20 cellular contexts compared by ENCODE assay signal in genomic region chr17:40017422-40018080, GRCh38. TPM values are rescaled to one million over a fixed set of nuclear protein-coding genes. Genes with fewer than 3 reads are reported as not detected.
DNase-seq lines count a peak whose midpoint lies in the region; ATAC-seq, FAIRE-seq and TF ChIP-seq lines count a peak whose summit lies in the region.
"Had no signal": no experiment of that assay in that cellular context is flagged by ENCODE, and none has a peak within 500 bp of the region (broad histone marks: within the 10 kb centered on the region; RNA-seq: fewer than 3 reads in every experiment).

No MANE protein-coding gene starts in this region.

- no peak for FAIRE-seq in small intestine (lab: Jason Lieb, UNC)
- FAIRE-seq: A204.1, GM19239, islet of Langerhans had no signal

- H3K36me3 Mint-ChIP-seq in activated CD4-positive, alpha-beta T cell treated with anti-CD3 and anti-CD28 coated beads for 36 hours (ENCODE audit: low read depth) = peaks cover 15% of the 10 kb centered on the region

- whole genome bisulfite sequencing in ovary, 3 donors = 17 to 23% (median 22%) methylated on average over 15 of the region's 15 CpGs
- WGBS in small intestine, 3 donors = 56 to 59% (median 58%) methylated on average over 15 of the region's 15 CpGs

- H3K27me3 ChIP-seq in right atrium auricular region (no peaks in the 10 kb centered on the region), cardiac muscle cell (no peaks in the 10 kb centered on the region), ovary (no peaks in the 10 kb centered on the region), vagina (no peaks in the 10 kb centered on the region), small intestine (ENCODE audit: control insufficient read depth in 2 of 2, insufficient read depth in 2 of 2, low read length in 2 of 2) (no peaks in the 10 kb centered on the region)

- H3K4me3 ChIP-seq in right atrium auricular region (no peak overlapping the region), cardiac muscle cell (no peak overlapping the region), ovary (no peak overlapping the region), vagina (no peak overlapping the region), small intestine (ENCODE audit: low read depth in 1 of 2, low read length in 2 of 2) (no peak overlapping the region)

- TF ChIP-seq EP300 in ovary (IDR thresholded peaks at IDR 0.05) = no peak

- CTCF ChIA-PET in activated CD4-positive, alpha-beta T cell treated with anti-CD3 and anti-CD28 coated beads for 36 hours (lab: Charles Lee) = interaction anchor here (0.6 to 1.1 kb wide), 2 partner anchors 10 to 602 kb away, joined by 3 read pairs; no protein-coding TSS in a partner anchor

- no peak for TF ChIP-seq CTCF in right atrium auricular region (IDR thresholded peaks at IDR 0.05)
- no peak for TF ChIP-seq CTCF in cardiac muscle cell (IDR thresholded peaks at IDR 0.05; ENCODE audit: low read depth, low read length)
- no peak for TF ChIP-seq CTCF in ovary (IDR thresholded peaks at IDR 0.05)
- no peak for TF ChIP-seq CTCF in vagina (IDR thresholded peaks at IDR 0.05)

- no peaks in the 10 kb centered on the region for H3K9me3 Mint-ChIP-seq in activated CD4-positive, alpha-beta T cell treated with anti-CD3 and anti-CD28 coated beads for 36 hours (ENCODE audit: low read depth)
- H3K9me3 Mint-ChIP-seq: activated B cell treated with CpG ODN at 0.5 μM for 24 hours; T-helper 1 cell treated with Interleukin-12 subunit alpha and Interleukin-12 subunit beta and Interleukin-4 antibody, amounts not matched to agents 30 μg/mL and 1 μg/mL, for 36 hours had no signal

- H3K4me1 ChIP-seq in right atrium auricular region (peaks cover 0 to 59% of the 10 kb centered on the region in 2 donors), cardiac muscle cell (ENCODE audit: low read depth) (peaks cover 13% of the 10 kb centered on the region), ovary (ENCODE audit: insufficient read depth) (peaks cover 23% of the 10 kb centered on the region), vagina (peaks cover 94% of the 10 kb centered on the region), small intestine (ENCODE audit: control insufficient read depth in 2 of 2, insufficient read depth in 1 of 2, low read depth in 1 of 2, low read length in 1 of 2) (no peaks in the 10 kb centered on the region)

- no peak overlapping the region for H3K27ac Mint-ChIP-seq in activated CD4-positive, alpha-beta T cell treated with anti-CD3 and anti-CD28 coated beads for 36 hours
- H3K27ac Mint-ChIP-seq: activated B cell treated with CpG ODN at 0.5 μM for 24 hours; T-helper 1 cell treated with Interleukin-12 subunit alpha and Interleukin-12 subunit beta and Interleukin-4 antibody, amounts not matched to agents 30 μg/mL and 1 μg/mL, for 36 hours had no signal

- TF ChIP-seq POLR2A in ovary (IDR thresholded peaks at IDR 0.05) (no peak), vagina (IDR thresholded peaks at IDR 0.05) (no peak)

- peak; percentile 64 for DNase-seq in Right ventricle myocardium superior
- DNase-seq in right atrium auricular region (ENCODE audit: low spot score) = no peak
- DNase-seq in cardiac muscle cell (ENCODE audit: low read depth in 1 of 2, low spot score in 1 of 2) = peak in 1 of 2 donors; percentile 12
- peak in 3 of 5 donors; percentile 51 to 60 (median 57) for DNase-seq in ovary
- DNase-seq in vagina (ENCODE audit: extremely low spot score in 2 of 2) = no peak
- no peak for DNase-seq in small intestine
- DNase-seq in activated CD4-positive, alpha-beta T cell treated with anti-CD3 and anti-CD28 coated beads for 36 hours = no peak
- DNase-seq in occipital lobe (lab: John Stamatoyannopoulos, UW) = no peak
- DNase-seq: activated B cell treated with CpG ODN at 0.5 μM for 24 hours, aorta, DMS79 treated with DMSO at 0.1 percent for 48 hours, erythroblast, head of caudate nucleus, NCI-H226, nucleus accumbens had no signal

- intact Hi-C loops in Right ventricle myocardium superior (cut with DNase I) = loop anchor here (5.0 kb wide), 1 partner anchor 150 kb away; no protein-coding TSS in a partner anchor
- intact Hi-C loops in ovary (cut with DNase I) = loop anchor here in 3 of 4 donors (5.0 to 10.0 kb wide), 4 partner anchors 95 to 277 kb away; no protein-coding TSS in a partner anchor
- intact Hi-C loops in vagina (cut with DNase I) = loop anchor here (5.0 kb wide), 2 partner anchors 95 to 150 kb away; no protein-coding TSS in a partner anchor
- intact Hi-C loops in activated CD4-positive, alpha-beta T cell treated with anti-CD3 and anti-CD28 coated beads for 36 hours (cut with DNase I, micrococcal nuclease) = loop anchor here in 1 of 2 experiments (10.0 kb wide), 1 partner anchor 267 kb away; the partner anchor contains the start of gene CDC6

- POLR2A ChIA-PET in activated CD4-positive, alpha-beta T cell treated with anti-CD3 and anti-CD28 coated beads for 36 hours (lab: Charles Lee) = interaction anchor here (1.0 kb wide), 1 partner anchor 78 kb away, joined by 3 read pairs; no protein-coding TSS in a partner anchor

- H3K9me3 ChIP-seq in right atrium auricular region (no peaks in the 10 kb centered on the region), cardiac muscle cell (ENCODE audit: low read depth) (no peaks in the 10 kb centered on the region), ovary (no peaks in the 10 kb centered on the region), vagina (no peaks in the 10 kb centered on the region), small intestine (ENCODE audit: control insufficient read depth, low read depth) (no peaks in the 10 kb centered on the region)

- H3K36me3 ChIP-seq in right atrium auricular region (peaks cover 29% of the 10 kb centered on the region), cardiac muscle cell (peaks cover 12% of the 10 kb centered on the region), ovary (no peaks in the 10 kb centered on the region), vagina (peaks cover 0 to 14% of the 10 kb centered on the region in 2 donors), small intestine (ENCODE audit: control insufficient read depth in 2 of 2, insufficient read depth in 2 of 2, low read length in 2 of 2) (peaks cover 6 to 20% of the 10 kb centered on the region in 2 donors)

- H3K27ac ChIP-seq in right atrium auricular region (peak overlapping the region in 1 of 2 donors; percentile 56), cardiac muscle cell (peak overlapping the region; percentile 88), ovary (peak overlapping the region; percentile 39 to 55), vagina (peak overlapping the region; percentile 89), small intestine (ENCODE audit: low read depth in 1 of 2, low read length in 1 of 2) (peak overlapping the region in 1 of 2 donors; percentile 26)

- no peak overlapping the region for H3K4me3 Mint-ChIP-seq in activated CD4-positive, alpha-beta T cell treated with anti-CD3 and anti-CD28 coated beads for 36 hours
- H3K4me3 Mint-ChIP-seq: activated B cell treated with CpG ODN at 0.5 μM for 24 hours; T-helper 1 cell treated with Interleukin-12 subunit alpha and Interleukin-12 subunit beta and Interleukin-4 antibody, amounts not matched to agents 30 μg/mL and 1 μg/mL, for 36 hours had no signal

- ATAC-seq in Right ventricle myocardium superior (ENCODE audit: poor library complexity) = no peak
- no peak for ATAC-seq in activated CD4-positive, alpha-beta T cell treated with anti-CD3 and anti-CD28 coated beads for 36 hours

- no peaks in the 10 kb centered on the region for H3K27me3 Mint-ChIP-seq in activated CD4-positive, alpha-beta T cell treated with anti-CD3 and anti-CD28 coated beads for 36 hours

- no peaks in the 10 kb centered on the region for H3K4me1 Mint-ChIP-seq in activated CD4-positive, alpha-beta T cell treated with anti-CD3 and anti-CD28 coated beads for 36 hours

RNA-seq across cellular contexts. Expression of gene CSF3, which starts 2.3 kb away (rescaled TPM):
- total RNA-seq in Right ventricle myocardium superior (not detected), right atrium auricular region (1 to 10 TPM in 1 of 2 donors, not detected in 1; 1.3 TPM), cardiac muscle cell (not detected in 2 replicates), ovary (100 to 1,000 TPM in 1 of 7 donors, 1 to 10 TPM in 2, under 1 TPM in 2, not detected in 2; 0.32 to 197 (median 1.7) TPM), vagina (25.3 TPM), occipital lobe (0.16 TPM)
- polyA plus RNA-seq in cardiac muscle cell (not detected in 2 replicates), ovary (1 to 10 TPM in 1 of 2 donors, not detected in 1; 1.1 TPM), small intestine (1 to 10 TPM in 2 of 3 donors, not detected in 1; 2.0 to 2.8 TPM)
- total RNA-seq in activated CD4-positive, alpha-beta T cell treated with anti-CD3 and anti-CD28 coated beads for 36 hours = not detected
- total RNA-seq: activated B cell treated with CpG ODN at 0.5 μM for 24 hours, urinary bladder had no signal

RNA-seq across cellular contexts. Expression of gene MED24, which starts 36.7 kb away (rescaled TPM):
- total RNA-seq in Right ventricle myocardium superior (54.0 TPM), right atrium auricular region (10 to 100 TPM; 44.2 to 44.7 TPM), cardiac muscle cell (116 and 125 TPM in 2 replicates), ovary (10 to 100 TPM; 42.2 to 73.9 (median 66.7) TPM), vagina (106 TPM), occipital lobe (72.5 TPM)
- polyA plus RNA-seq in cardiac muscle cell (102 and 121 TPM in 2 replicates), ovary (10 to 100 TPM; 45.1 to 51.3 TPM), small intestine (10 to 100 TPM; 43.0 to 64.6 (median 49.6) TPM)
- total RNA-seq in activated CD4-positive, alpha-beta T cell treated with anti-CD3 and anti-CD28 coated beads for 36 hours = 100 to 1,000 TPM in 1 of 2 experiments, 10 to 100 TPM in 1; 97.4 to 110 TPM

RNA-seq across cellular contexts. Expression of gene PSMD3, which starts 36.9 kb away (rescaled TPM):
- total RNA-seq in Right ventricle myocardium superior (88.0 TPM), right atrium auricular region (10 to 100 TPM; 76.3 to 88.8 TPM), cardiac muscle cell (154 and 161 TPM in 2 replicates), ovary (10 to 100 TPM; 48.2 to 88.4 (median 75.8) TPM), vagina (95.0 TPM), occipital lobe (69.1 TPM)
- polyA plus RNA-seq in cardiac muscle cell (139 and 160 TPM in 2 replicates), ovary (10 to 100 TPM; 63.9 to 70.1 TPM), small intestine (10 to 100 TPM; 43.6 to 93.6 (median 55.7) TPM)
- total RNA-seq in activated CD4-positive, alpha-beta T cell treated with anti-CD3 and anti-CD28 coated beads for 36 hours = 100 to 1,000 TPM; 141 to 146 TPM

RNA-seq across cellular contexts. Expression of gene THRA, which starts 45.2 kb away (rescaled TPM):
- 80.0 TPM for total RNA-seq in Right ventricle myocardium superior
- 10 to 100 TPM; 60.3 to 69.0 TPM for total RNA-seq in right atrium auricular region
- total RNA-seq in cardiac muscle cell = 78.1 and 87.0 TPM in 2 replicates
- 58.1 and 65.4 TPM in 2 replicates for polyA plus RNA-seq in cardiac muscle cell
- 100 to 1,000 TPM in 2 of 7 donors, 10 to 100 TPM in 5; 51.4 to 129 (median 89.3) TPM for total RNA-seq in ovary
- 10 to 100 TPM; 77.5 to 87.2 TPM for polyA plus RNA-seq in ovary
- 40.3 TPM for total RNA-seq in vagina
- 10 to 100 TPM; 22.4 to 50.7 (median 36.0) TPM for polyA plus RNA-seq in small intestine
- 10 to 100 TPM; 12.9 to 13.1 TPM for total RNA-seq in activated CD4-positive, alpha-beta T cell treated with anti-CD3 and anti-CD28 coated beads for 36 hours
- 91.1 TPM for total RNA-seq in occipital lobe

RNA-seq across cellular contexts. Expression of gene GSDMA, which starts 54.7 kb away (rescaled TPM):
- total RNA-seq in Right ventricle myocardium superior (0.40 TPM), right atrium auricular region (under 1 TPM in 1 of 2 donors, not detected in 1; 0.75 TPM), cardiac muscle cell (not detected in 2 replicates), ovary (under 1 TPM in 2 of 7 donors, not detected in 5; 0.10 to 0.11 TPM), vagina (0.74 TPM), occipital lobe (not detected)
- polyA plus RNA-seq in cardiac muscle cell (not detected in 2 replicates), ovary (under 1 TPM; 0.19 to 0.55 TPM), small intestine (under 1 TPM in 2 of 3 donors, not detected in 1; 0.54 to 0.63 TPM)
- total RNA-seq in activated CD4-positive, alpha-beta T cell treated with anti-CD3 and anti-CD28 coated beads for 36 hours = 1 to 10 TPM in 1 of 2 experiments, under 1 TPM in 1; 0.98 to 1.1 TPM
- total RNA-seq: activated B cell treated with CpG ODN at 0.5 μM for 24 hours had no signal

Comparison
In these comparisons a context has a peak if more than half of its experiments do, and no peak if none do; other contexts are left out.
1. DNase-seq: peak in Right ventricle myocardium superior (single experiment) and ovary (3 of 5); none in right atrium auricular region (single experiment), vagina (0 of 2), small intestine (single experiment), activated CD4-positive, alpha-beta T cell treated with anti-CD3 and anti-CD28 coated beads for 36 hours (single experiment) and occipital lobe (single experiment).